ENCODE assay signal across 8 cellular contexts in the genomic region with DNA sequence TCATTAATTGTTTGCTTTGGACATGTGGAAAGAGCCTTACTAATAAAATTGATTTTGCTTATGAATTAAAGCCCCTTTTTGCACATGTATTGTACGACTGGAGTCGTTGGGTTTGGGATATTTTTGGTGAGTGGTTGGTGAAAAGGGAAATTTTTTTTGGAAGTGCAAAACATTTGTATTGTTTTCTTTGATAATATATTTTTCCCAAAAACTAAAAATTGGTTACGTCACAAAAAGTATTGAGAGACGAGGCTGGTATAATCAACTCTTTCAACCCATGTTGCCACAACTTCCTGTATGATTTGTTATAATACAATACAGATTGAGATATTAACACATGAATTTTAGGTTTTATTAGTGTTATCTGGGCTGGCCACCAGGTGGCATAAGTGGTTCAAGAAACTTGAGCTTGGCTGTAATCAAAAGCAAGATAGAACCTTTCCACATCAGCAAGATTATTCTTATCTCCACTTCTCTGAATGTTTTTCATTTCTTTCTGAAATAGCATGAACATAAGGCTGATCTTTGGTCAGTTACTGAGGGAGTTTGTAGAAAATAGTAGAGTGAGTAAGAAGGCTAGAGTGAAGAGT. TPM values are rescaled to one million over a fixed set of nuclear protein-coding genes. Genes with fewer than 3 reads are reported as not detected.
DNase-seq lines count a peak whose midpoint lies in the region; ATAC-seq and TF ChIP-seq lines count a peak whose summit lies in the region.

No MANE protein-coding gene starts in this region.

- peak; percentile 74 to 96 (median 75) for ATAC-seq in natural killer cell
- no peak for ATAC-seq in natural killer cell treated with Interleukin-12 subunit alpha and Interleukin-12 subunit beta and Interleukin-15 and Interleukin-18, amount 100 ng/mL, for 72 hours
- ATAC-seq in lower lobe of right lung = peak; percentile 65 to 74

- H3K27me3 Mint-ChIP-seq in natural killer cell (ENCODE audit: low read depth in 2 of 2) = no peaks in the 10 kb centered on the region
- H3K27me3 Mint-ChIP-seq in natural killer cell treated with Interleukin-12 subunit alpha and Interleukin-12 subunit beta and Interleukin-15 and Interleukin-18, amount 100 ng/mL, for 72 hours = no peaks in the 10 kb centered on the region
- H3K27me3 Mint-ChIP-seq in chondrocyte (ENCODE audit: low read depth) = no peaks in the 10 kb centered on the region

- no peaks in the 10 kb centered on the region for H3K27me3 ChIP-seq in lower lobe of right lung (ENCODE audit: low read depth)

- H3K9me3 Mint-ChIP-seq in natural killer cell (no peaks in the 10 kb centered on the region), chondrocyte (ENCODE audit: low read depth) (no peaks in the 10 kb centered on the region)
- no peaks in the 10 kb centered on the region for H3K9me3 Mint-ChIP-seq in natural killer cell treated with Interleukin-12 subunit alpha and Interleukin-12 subunit beta and Interleukin-15 and Interleukin-18, amount 100 ng/mL, for 72 hours

- no peak overlapping the region for H3K4me3 ChIP-seq in lower lobe of right lung

- H3K4me3 Mint-ChIP-seq in natural killer cell (no peak overlapping the region), chondrocyte (ENCODE audit: unreplicated experiment) (no peak overlapping the region)
- no peak overlapping the region for H3K4me3 Mint-ChIP-seq in natural killer cell treated with Interleukin-12 subunit alpha and Interleukin-12 subunit beta and Interleukin-15 and Interleukin-18, amount 100 ng/mL, for 72 hours

- H3K36me3 ChIP-seq in lower lobe of right lung = peaks cover 65% of the 10 kb centered on the region

- DNase-seq in natural killer cell = peak; percentile 47
- DNase-seq in natural killer cell treated with Interleukin-12 subunit alpha and Interleukin-12 subunit beta and Interleukin-15 and Interleukin-18, amount 100 ng/mL, for 72 hours (ENCODE audit: low spot score) = no peak
- peak; percentile 75 for DNase-seq in NCI-H2227 treated with DMSO at 0.1 percent for 48 hours (lab: John Stamatoyannopoulos, UW)
- peak; percentile 39 for DNase-seq in activated CD4-positive, CD25-positive, alpha-beta regulatory T cell treated with anti-CD3 and anti-CD28 coated beads, Interleukin-2, amount 50 U/mL, for 16 hours (ENCODE audit: low read depth, low spot score)
- DNase-seq in chondrocyte (ENCODE audit: low spot score) = no peak
- peak; percentile 52 for DNase-seq in lower lobe of right lung
- peak; percentile 10 to 42 for DNase-seq in stimulated activated CD8-positive, alpha-beta memory T cell treated with anti-CD3 and anti-CD28 coated beads, Interleukin-2, amount 100 ng/mL, for 1 hour (ENCODE audit: low read depth in 2 of 2)
- no peak for DNase-seq in mesenteric fat pad (ENCODE audit: low spot score)

- H3K4me1 Mint-ChIP-seq in natural killer cell = peaks cover 0 to 7% of the 10 kb centered on the region in 2 donors
- H3K4me1 Mint-ChIP-seq in natural killer cell treated with Interleukin-12 subunit alpha and Interleukin-12 subunit beta and Interleukin-15 and Interleukin-18, amount 100 ng/mL, for 72 hours (ENCODE audit: low read depth in 2 of 2) = peaks cover 6 to 11% of the 10 kb centered on the region in 2 donors
- H3K4me1 Mint-ChIP-seq in chondrocyte (ENCODE audit: low read depth) = peaks cover 3% of the 10 kb centered on the region

- peak overlapping the region; percentile 46 to 60 for H3K27ac Mint-ChIP-seq in natural killer cell
- H3K27ac Mint-ChIP-seq in natural killer cell treated with Interleukin-12 subunit alpha and Interleukin-12 subunit beta and Interleukin-15 and Interleukin-18, amount 100 ng/mL, for 72 hours = no peak overlapping the region
- no peak overlapping the region for H3K27ac Mint-ChIP-seq in chondrocyte (ENCODE audit: unreplicated experiment)

- TF ChIP-seq CTCF in natural killer cell (IDR thresholded peaks at IDR 0.05) (peak; percentile 68), chondrocyte (IDR thresholded peaks at IDR 0.05) (peak; percentile 90), lower lobe of right lung (IDR thresholded peaks at IDR 0.05) (peak; percentile 67)

- intact Hi-C loops in natural killer cell (cut with micrococcal nuclease) = loop anchor here (1.0 kb wide), 1 partner anchor 81 kb away; no protein-coding TSS in a partner anchor
- intact Hi-C loops in lower lobe of right lung (cut with DNase I) = loop anchor here (10.0 kb wide), 1 partner anchor 87 kb away; the partner anchor contains the start of gene AP1G2

- no peaks in the 10 kb centered on the region for H3K4me1 ChIP-seq in lower lobe of right lung

- no peaks in the 10 kb centered on the region for H3K9me3 ChIP-seq in lower lobe of right lung

- no peak overlapping the region for H3K27ac ChIP-seq in lower lobe of right lung

- peaks cover 31% of the 10 kb centered on the region for H3K36me3 Mint-ChIP-seq in natural killer cell
- H3K36me3 Mint-ChIP-seq in natural killer cell treated with Interleukin-12 subunit alpha and Interleukin-12 subunit beta and Interleukin-15 and Interleukin-18, amount 100 ng/mL, for 72 hours = peaks cover 38% of the 10 kb centered on the region
- H3K36me3 Mint-ChIP-seq in chondrocyte (ENCODE audit: low read depth) = peaks cover 22% of the 10 kb centered on the region

RNA-seq across cellular contexts. Expression of gene NGDN, which starts 8.7 kb away (rescaled TPM):
- 100 to 1,000 TPM; 110 to 136 (median 126) TPM for total RNA-seq in natural killer cell
- 10 to 100 TPM; 65.6 to 65.7 TPM for total RNA-seq in natural killer cell treated with Interleukin-12 subunit alpha and Interleukin-12 subunit beta and Interleukin-15 and Interleukin-18, amount 100 ng/mL, for 72 hours
- 23.2 to 25.2 TPM (median 23.5 TPM) in 3 replicates for total RNA-seq in chondrocyte
- 33.3 TPM for total RNA-seq in lower lobe of right lung
- total RNA-seq in mesenteric fat pad = 29.7 TPM

RNA-seq across cellular contexts. Expression of gene MYH7, which starts 42.7 kb away (rescaled TPM):
- total RNA-seq in natural killer cell = not detected
- total RNA-seq in natural killer cell treated with Interleukin-12 subunit alpha and Interleukin-12 subunit beta and Interleukin-15 and Interleukin-18, amount 100 ng/mL, for 72 hours = not detected
- total RNA-seq in chondrocyte = not detected in 3 replicates
- 0.09 TPM for total RNA-seq in lower lobe of right lung
- not detected for total RNA-seq in mesenteric fat pad

Comparison
In these comparisons a context has a peak if more than half of its experiments do, and no peak if none do; other contexts are left out.
1. ATAC-seq: peak in natural killer cell (3 of 3) and lower lobe of right lung (2 of 2); none in natural killer cell treated with Interleukin-12 subunit alpha and Interleukin-12 subunit beta and Interleukin-15 and Interleukin-18, amount 100 ng/mL, for 72 hours (0 of 2).
2. DNase-seq: peak in natural killer cell (single experiment), NCI-H2227 treated with DMSO at 0.1 percent for 48 hours (single experiment), activated CD4-positive, CD25-positive, alpha-beta regulatory T cell treated with anti-CD3 and anti-CD28 coated beads, Interleukin-2, amount 50 U/mL, for 16 hours (single experiment), lower lobe of right lung (single experiment) and stimulated activated CD8-positive, alpha-beta memory T cell treated with anti-CD3 and anti-CD28 coated beads, Interleukin-2, amount 100 ng/mL, for 1 hour (2 of 2); none in natural killer cell treated with Interleukin-12 subunit alpha and Interleukin-12 subunit beta and Interleukin-15 and Interleukin-18, amount 100 ng/mL, for 72 hours (single experiment), chondrocyte (single experiment) and mesenteric fat pad (single experiment).
3. H3K27ac Mint-ChIP-seq: peak in natural killer cell (2 of 2); none in natural killer cell treated with Interleukin-12 subunit alpha and Interleukin-12 subunit beta and Interleukin-15 and Interleukin-18, amount 100 ng/mL, for 72 hours (0 of 2) and chondrocyte (single experiment).
4. Peak in every context shown above with its lines, with median percentiles within 50 percentile points of each other: CTCF ChIP-seq.